Comparison of ENCODE assay signal across 10 cellular contexts in the genomic region with DNA sequence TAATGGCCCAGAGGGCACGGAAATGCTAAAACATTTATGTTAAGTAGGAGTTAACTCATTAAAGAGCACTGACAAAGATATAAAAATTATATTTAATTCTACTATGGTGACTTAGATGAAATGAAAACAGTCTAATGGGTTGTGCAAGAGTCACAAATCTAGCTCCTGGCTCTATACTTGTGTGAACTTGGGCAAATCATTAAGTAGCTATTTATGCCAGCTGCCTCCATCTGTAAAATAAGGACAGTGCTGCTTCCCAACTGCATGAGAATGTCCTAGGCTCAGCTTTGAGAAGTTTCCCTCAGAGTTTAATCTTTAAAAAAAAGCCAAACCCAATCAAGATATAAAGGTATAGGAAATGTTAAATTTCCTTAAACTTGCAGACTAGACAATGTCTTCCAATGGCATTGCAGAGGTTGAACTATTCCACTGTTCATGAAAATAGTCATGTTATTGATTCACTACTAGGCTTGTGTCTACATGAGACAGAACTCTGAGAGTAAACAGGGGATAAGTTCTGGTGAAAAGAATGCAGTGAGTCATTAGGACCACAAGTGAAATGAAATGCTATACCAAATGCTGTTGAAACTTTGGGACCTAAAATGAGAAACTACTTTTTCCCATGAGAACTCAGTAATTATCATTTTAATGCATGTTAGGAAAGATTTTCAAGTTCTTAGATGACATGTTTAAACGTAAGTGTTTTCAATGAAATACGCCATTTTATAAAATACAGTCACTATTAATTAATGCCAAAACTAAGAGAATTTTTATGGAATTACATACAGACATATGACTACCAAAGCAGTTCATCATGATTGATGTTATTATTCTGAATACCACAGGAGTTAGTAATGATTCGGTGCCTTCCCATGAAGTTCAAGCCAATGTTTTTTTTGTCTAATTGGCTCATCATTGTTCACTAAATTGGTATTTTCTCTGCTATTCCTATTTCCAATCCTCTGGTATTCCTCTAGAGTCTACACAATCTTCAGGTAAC.
DNase-seq lines count a peak whose midpoint lies in the region; ATAC-seq and TF ChIP-seq lines count a peak whose summit lies in the region.
"Had no signal": no experiment of that assay in that cellular context is flagged by ENCODE, and none has a peak within 500 bp of the region (broad histone marks: within the 10 kb centered on the region; RNA-seq: fewer than 3 reads in every experiment).

No MANE protein-coding gene starts in this region.

- H2AFZ ChIP-seq in KMS-11 (ENCODE audit: low read depth), result no peak overlapping the region

- CTCF ChIA-PET in Calu3 (lab: Charles Lee), result no interaction called here

- peaks cover 4% of the 10 kb centered on the region; the same call in 1 of the 2 replicates for H3K36me3 ChIP-seq in KMS-11 (ENCODE audit: insufficient read depth)
- peaks cover 1% of the 10 kb centered on the region for H3K36me3 ChIP-seq in brain microvascular endothelial cell (replicated peaks)
- H3K36me3 ChIP-seq in mesodermal cell (ENCODE audit: control insufficient read depth, insufficient read depth, low read length), result no peaks in the 10 kb centered on the region

- H3K4me1 ChIP-seq in KMS-11 (ENCODE audit: low read depth, poor library complexity, severe bottlenecking) (peaks cover 100% of the 10 kb centered on the region), mesodermal cell (ENCODE audit: control insufficient read depth, insufficient read depth, low read length, poor library complexity, severe bottlenecking) (peaks cover 46% of the 10 kb centered on the region)

- peaks cover 4% of the 10 kb centered on the region; the same call in 1 of the 2 replicates for H4K20me1 ChIP-seq in KMS-11 (ENCODE audit: insufficient read depth)

- no peak for DNase-seq in Calu3
- peak; percentile 76 for DNase-seq in brain microvascular endothelial cell
- no peak for DNase-seq in CD14-positive monocyte (ENCODE audit: low spot score)
- DNase-seq in GM19240 (ENCODE audit: insufficient read length, low spot score), result no peak
- no peak for DNase-seq in iPS-NIHi11 (ENCODE audit: low spot score)
- DNase-seq: NCI-H2029; stimulated activated CD4-positive, alpha-beta T cell treated with anti-CD3 and anti-CD28 coated beads, Interleukin-4, amount 100 ng/mL, for 1 hour had no signal

- H3K4me3 Mint-ChIP-seq in Calu3 (ENCODE audit: low read depth, unreplicated experiment) (no peak overlapping the region), CD14-positive monocyte (no peak overlapping the region)

- TF ChIP-seq CTCF in Calu3 (IDR thresholded peaks at IDR 0.05; ENCODE audit: unreplicated experiment) (no peak), KMS-11 (conservative IDR thresholded peaks at IDR 0.05; ENCODE audit: low read depth, low read length) (no peak), brain microvascular endothelial cell (IDR thresholded peaks at IDR 0.05; ENCODE audit: low read depth, low read length, missing control alignments) (no peak), CD14-positive monocyte (IDR thresholded peaks at IDR 0.05) (no peak)

- no peaks in the 10 kb centered on the region for H3K9me3 ChIP-seq in mesodermal cell (ENCODE audit: control insufficient read depth, low read length)

- 0 out of 2 replicates have a peak overlapping the region, but pooled peaks have one; percentile 5 for H3K4me2 ChIP-seq in KMS-11

- in situ Hi-C loops in brain microvascular endothelial cell (cut with HindIII; ENCODE audit: low pct_ligation_motif_present, low sequenced_read_pairs), result no loop called here

- H3K4me3 ChIP-seq in KMS-11 (IDR thresholded peaks at IDR 0.05; ENCODE audit: insufficient read depth, low read depth, low read length) (no peak overlapping the region), brain microvascular endothelial cell (ENCODE audit: low read depth, low read length) (no peak overlapping the region), mesodermal cell (ENCODE audit: extremely low read depth, insufficient read depth, low read length, poor library complexity, severe bottlenecking) (no peak overlapping the region)

- H3K9ac ChIP-seq in KMS-11, result no peak overlapping the region

- no TSS peak for BruUV-seq in Calu3 (replicated peaks; lab: Mats Ljungman, UMichigan)

- H3K4me1 Mint-ChIP-seq in Calu3 (ENCODE audit: low read depth, unreplicated experiment) (peaks cover 36% of the 10 kb centered on the region), CD14-positive monocyte (peaks cover 49% of the 10 kb centered on the region)

- H3K79me2 ChIP-seq in KMS-11 (ENCODE audit: insufficient read depth, low read depth), result peaks cover 99% of the 10 kb centered on the region

- ATAC-seq in GM21381 (IDR thresholded peaks at IDR 0.05; ENCODE audit: unreplicated experiment), result no peak

- H3K27ac Mint-ChIP-seq in Calu3 (ENCODE audit: unreplicated experiment) (peak overlapping the region; percentile 60), CD14-positive monocyte (no peak overlapping the region)

- H3K27me3 Mint-ChIP-seq in Calu3 (ENCODE audit: unreplicated experiment), result no peaks in the 10 kb centered on the region
- no peaks in the 10 kb centered on the region for H3K27me3 Mint-ChIP-seq in CD14-positive monocyte (ENCODE audit: low read depth in 3 of 3)

- WGBS in mesodermal cell (ENCODE audit: insufficient coverage in 2 of 2), 2 experiments, result 90 to 100% methylated on average over 1 of the region's 4 CpGs

- H3K9me3 Mint-ChIP-seq in Calu3 (ENCODE audit: low read depth, unreplicated experiment) (no peaks in the 10 kb centered on the region), CD14-positive monocyte (peaks cover 0 to 4% (median 0%) of the 10 kb centered on the region in 7 donors)

- H3K27me3 ChIP-seq in KMS-11 (ENCODE audit: insufficient read depth, low read depth) (no peaks in the 10 kb centered on the region), brain microvascular endothelial cell (replicated peaks) (no peaks in the 10 kb centered on the region)

- H3K27ac ChIP-seq in KMS-11 (peak overlapping the region; percentile 8; the same call in 1 of the 2 replicates), brain microvascular endothelial cell (peak overlapping the region; percentile 98), mesodermal cell (ENCODE audit: low read depth, low read length, severe bottlenecking) (peak overlapping the region; percentile 72)

- intact Hi-C loops in Calu3 (cut with micrococcal nuclease; ENCODE audit: unreplicated experiment) (no loop called here), CD14-positive monocyte (cut with micrococcal nuclease) (no loop called here)

- H3K36me3 Mint-ChIP-seq in Calu3 (ENCODE audit: insufficient read depth, unreplicated experiment), result peaks cover 31% of the 10 kb centered on the region
- H3K36me3 Mint-ChIP-seq in CD14-positive monocyte, result peaks cover 0 to 5% of the 10 kb centered on the region in 2 donors

Comparison
In these comparisons a context has a peak if more than half of its experiments do, and no peak if none do; other contexts are left out.
1. H3K27ac ChIP-seq: peak in every context shown above with its lines; median percentile 98 in brain microvascular endothelial cell; 72 in mesodermal cell; 8 in KMS-11.